ENCODE assay signal across 1 cellular context in genomic region chr14:103995876-103996275, GRCh38.
TF ChIP-seq lines count a peak whose summit lies in the region.

No MANE protein-coding gene starts in this region.

TF ChIP-seq in IMR-90, 13 proteins besides CTCF, POLR2A, EP300 and RAD21:
- TF ChIP-seq MAFK (IDR thresholded peaks at IDR 0.05; ENCODE audit: low read depth, low read length), result no peak
- no peak for TF ChIP-seq RCOR1 (IDR thresholded peaks at IDR 0.05; ENCODE audit: insufficient replicate concordance, low read length)
- no peak for TF ChIP-seq ELK1 (IDR thresholded peaks at IDR 0.05; ENCODE audit: borderline replicate concordance, low read depth, low read length)
- no peak for TF ChIP-seq RFX5 (IDR thresholded peaks at IDR 0.05; ENCODE audit: low read depth, low read length)
- TF ChIP-seq MXI1 (IDR thresholded peaks at IDR 0.05; ENCODE audit: borderline replicate concordance, low read depth, low read length), result no peak
- TF ChIP-seq CEBPB (IDR thresholded peaks at IDR 0.05; ENCODE audit: low read depth, low read length), result no peak
- no peak for TF ChIP-seq SMC3 (IDR thresholded peaks at IDR 0.05; ENCODE audit: low read depth, low read length)
- no peak for TF ChIP-seq NFE2L2 (IDR thresholded peaks at IDR 0.05; ENCODE audit: low read depth, low read length)
